In genomic region chrX:11758400-11759171, GRCh38 we compare ENCODE assay signal across 1 cellular context.
TF ChIP-seq lines count a peak whose summit lies in the region.

No MANE protein-coding gene starts in this region.

TF ChIP-seq in GM12878, 131 proteins besides CTCF, POLR2A, EP300 and RAD21 (continued from another document):
- TF ChIP-seq NKRF (conservative IDR thresholded peaks at IDR 0.05) (peak; percentile 62), ZNF24 (IDR thresholded peaks at IDR 0.05) (no peak), MXI1 (IDR thresholded peaks at IDR 0.05; ENCODE audit: low read depth, low read length) (peak; percentile 80; the same call in 1 of the 2 replicates), DPF2 (IDR thresholded peaks at IDR 0.05) (peak; percentile 28; the same call in 1 of the 2 replicates), ZNF384 (IDR thresholded peaks at IDR 0.05; ENCODE audit: borderline replicate concordance, low read depth, low read length) (no peak), PAX5 (IDR thresholded peaks at IDR 0.05; ENCODE audit: borderline replicate concordance, low read depth, low read length) (no peak), SIN3A (IDR thresholded peaks at IDR 0.05; ENCODE audit: low read depth, low read length) (peak; percentile 74)
TF ChIP-seq in GM12878: peak in this region for 12.
